In the genomic region with DNA sequence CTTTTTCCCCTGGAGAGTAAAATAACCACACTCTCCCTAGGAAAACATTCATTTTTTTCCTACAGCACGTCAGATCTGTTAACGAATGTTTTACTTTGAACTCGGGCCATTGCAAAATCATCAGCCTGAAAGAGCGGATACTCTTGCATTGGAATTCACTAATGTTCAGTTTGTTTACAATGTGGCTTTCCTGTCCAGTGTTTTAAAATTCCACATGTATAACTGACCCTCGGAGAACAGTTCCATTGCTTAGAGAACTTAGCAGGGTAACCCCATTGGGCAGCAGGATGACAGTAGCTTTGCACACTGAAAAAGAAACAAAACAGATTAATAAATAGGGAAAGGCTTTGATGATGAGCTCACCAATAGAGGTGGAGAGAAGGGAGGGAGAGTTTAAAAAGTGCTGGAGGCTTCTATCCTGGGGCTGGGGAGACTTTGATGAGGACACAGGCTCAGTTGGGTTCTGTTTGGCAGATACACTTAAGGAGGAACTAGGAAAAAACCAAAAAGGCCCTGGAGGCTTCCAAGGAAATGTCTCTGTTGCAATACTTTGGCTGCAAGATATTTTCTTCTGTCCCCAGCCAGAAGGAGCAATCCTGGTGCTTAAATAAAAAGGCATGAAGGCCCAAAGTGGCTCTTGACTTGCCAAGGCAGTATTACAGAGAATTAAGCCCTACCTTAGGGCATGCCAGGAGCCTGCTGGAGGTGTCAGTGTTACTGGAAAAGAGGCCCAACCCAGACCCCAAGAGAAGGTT, we compare ENCODE assay signal across 12 cellular contexts.
DNase-seq lines count a peak whose midpoint lies in the region; ATAC-seq and TF ChIP-seq lines count a peak whose summit lies in the region.
"Had no signal": no experiment of that assay in that cellular context is flagged by ENCODE, and none has a peak within 500 bp of the region (broad histone marks: within the 10 kb centered on the region; RNA-seq: fewer than 3 reads in every experiment).

No MANE protein-coding gene starts in this region.

- H3K9me3 ChIP-seq in BLaER1 treated with 17β-estradiol and CSF1 and Interleukin-3, amounts not matched to agents 10 nM and 100 nM (replicated peaks in 1 of 11) = peaks cover 0 to 16% (median 3%) of the 10 kb centered on the region in 11 experiments; a peak in 8 of 22 replicates
- H3K9me3 ChIP-seq in SK-N-MC (ENCODE audit: low read depth, low read length) = no peaks in the 10 kb centered on the region
- H3K9me3 ChIP-seq in prostate gland = no peaks in the 10 kb centered on the region
- H3K9me3 ChIP-seq in neuronal stem cell (replicated peaks in 1 of 2; ENCODE audit: control insufficient read depth in 2 of 2, insufficient read depth in 1 of 2, low read depth in 1 of 2, low read length in 2 of 2) = no peaks in the 10 kb centered on the region
- H3K9me3 ChIP-seq: Caco-2 had no signal

- ATAC-seq in activated CD8-positive, alpha-beta memory T cell treated with anti-CD3 and anti-CD28 coated beads, Interleukin-2, amount 10 ng/mL, durations not matched to agents 7 days and 5 days = no peak

- DNase-seq in SK-N-MC (ENCODE audit: low read depth, low spot score) (peak; percentile 72), fibroblast of the aortic adventitia (ENCODE audit: low read depth) (peak; percentile 85), prostate gland (ENCODE audit: low spot score) (peak; percentile 4), NCI-H226 (no peak), neuronal stem cell (ENCODE audit: low spot score) (no peak)
- DNase-seq in activated CD4-positive, alpha-beta T cell treated with anti-CD3 and anti-CD28 coated beads for 4 hours = no peak
- no peak for DNase-seq in activated CD8-positive, alpha-beta memory T cell treated with anti-CD3 and anti-CD28 coated beads, Interleukin-2, amount 10 ng/mL, durations not matched to agents 7 days and 5 days
- DNase-seq: Caco-2, hippocampal formation, NCI-H446, spleen had no signal

- no peak overlapping the region for H2AK5ac ChIP-seq in neuronal stem cell (ENCODE audit: low read depth, low read length)

- no peak overlapping the region for H4K8ac ChIP-seq in neuronal stem cell (ENCODE audit: low read depth, low read length)

- no peaks in the 10 kb centered on the region for H3K9me3 Mint-ChIP-seq in activated CD8-positive, alpha-beta memory T cell treated with anti-CD3 and anti-CD28 coated beads, Interleukin-2, amount 10 ng/mL, durations not matched to agents 7 days and 5 days (ENCODE audit: low read depth)

- H3K9ac ChIP-seq in BLaER1 treated with 17β-estradiol and CSF1 and Interleukin-3, amounts not matched to agents 10 nM and 100 nM = no peak overlapping the region
- no peak overlapping the region for H3K9ac ChIP-seq in SK-N-MC (ENCODE audit: insufficient read length)
- H3K9ac ChIP-seq in neuronal stem cell (ENCODE audit: low read depth, low read length, poor library complexity) = no peak overlapping the region

- H3K23ac ChIP-seq in neuronal stem cell (ENCODE audit: low read depth, low read length, poor library complexity) = no peak overlapping the region

- no peak overlapping the region for H2BK120ac ChIP-seq in neuronal stem cell (ENCODE audit: low read depth, low read length)

- H3K36me3 ChIP-seq in BLaER1 treated with 17β-estradiol and CSF1 and Interleukin-3, amounts not matched to agents 10 nM and 100 nM = no peaks in the 10 kb centered on the region
- H3K36me3 ChIP-seq in SK-N-MC (ENCODE audit: insufficient read depth, low read length) = no peaks in the 10 kb centered on the region
- no peaks in the 10 kb centered on the region for H3K36me3 ChIP-seq in prostate gland
- H3K36me3 ChIP-seq in neuronal stem cell (replicated peaks in 1 of 2; ENCODE audit: control insufficient read depth in 2 of 2, insufficient read depth in 2 of 2, low read length in 2 of 2) = no peaks in the 10 kb centered on the region
- H3K36me3 ChIP-seq: spleen had no signal

- H3K4ac ChIP-seq in neuronal stem cell (ENCODE audit: low read length) = no peak overlapping the region

- H2BK12ac ChIP-seq in neuronal stem cell (ENCODE audit: low read length) = no peak overlapping the region

- no peaks in the 10 kb centered on the region for H3K79me1 ChIP-seq in neuronal stem cell (ENCODE audit: low read depth, low read length)

- TF ChIP-seq POLR2A in prostate gland (IDR thresholded peaks at IDR 0.05) = no peak

- no peak overlapping the region for H2AFZ ChIP-seq in neuronal stem cell (ENCODE audit: low read length)

- no peak overlapping the region for H3K4me3 ChIP-seq in BLaER1 treated with 17β-estradiol and CSF1 and Interleukin-3, amounts not matched to agents 10 nM and 100 nM
- H3K4me3 ChIP-seq in SK-N-MC (peak overlapping the region; percentile 42), fibroblast of the aortic adventitia (ENCODE audit: low read depth, low read length) (no peak overlapping the region), prostate gland (no peak overlapping the region), neuronal stem cell (ENCODE audit: low read length in 2 of 2) (no peak overlapping the region)
- H3K4me3 ChIP-seq: spleen had no signal

- H2BK5ac ChIP-seq in neuronal stem cell (ENCODE audit: low read length) = no peak overlapping the region

- intact Hi-C loops in prostate gland (cut with DNase I) = no loop called here

- no peak overlapping the region for H3K27ac Mint-ChIP-seq in activated CD8-positive, alpha-beta memory T cell treated with anti-CD3 and anti-CD28 coated beads, Interleukin-2, amount 10 ng/mL, durations not matched to agents 7 days and 5 days

- H2BK15ac ChIP-seq in neuronal stem cell (ENCODE audit: low read length) = no peak overlapping the region

- no peaks in the 10 kb centered on the region; a peak in 1 of 22 replicates for H4K20me1 ChIP-seq in BLaER1 treated with 17β-estradiol and CSF1 and Interleukin-3, amounts not matched to agents 10 nM and 100 nM

- CTCF ChIA-PET in activated CD8-positive, alpha-beta memory T cell treated with anti-CD3 and anti-CD28 coated beads, Interleukin-2, amount 10 ng/mL, durations not matched to agents 7 days and 5 days (lab: Charles Lee) = no interaction called here

- H3K18ac ChIP-seq in neuronal stem cell (ENCODE audit: low read length) = no peak overlapping the region

- H4K91ac ChIP-seq in neuronal stem cell (ENCODE audit: low read depth, low read length, poor library complexity) = no peak overlapping the region

- H3K27ac ChIP-seq in BLaER1 treated with 17β-estradiol and CSF1 and Interleukin-3, amounts not matched to agents 10 nM and 100 nM = no peak overlapping the region
- H3K27ac ChIP-seq in SK-N-MC (peak overlapping the region; percentile 80), prostate gland (no peak overlapping the region), neuronal stem cell (replicated peaks; ENCODE audit: low read length) (no peak overlapping the region)
- H3K27ac ChIP-seq: spleen had no signal

- H3K4me3 Mint-ChIP-seq in activated CD8-positive, alpha-beta memory T cell treated with anti-CD3 and anti-CD28 coated beads, Interleukin-2, amount 10 ng/mL, durations not matched to agents 7 days and 5 days = no peak overlapping the region

- H3K14ac ChIP-seq in neuronal stem cell (ENCODE audit: low read length) = no peak overlapping the region

- H3K36me3 Mint-ChIP-seq in activated CD8-positive, alpha-beta memory T cell treated with anti-CD3 and anti-CD28 coated beads, Interleukin-2, amount 10 ng/mL, durations not matched to agents 7 days and 5 days = no peaks in the 10 kb centered on the region

- H3K4me2 ChIP-seq in BLaER1 treated with 17β-estradiol and CSF1 and Interleukin-3, amounts not matched to agents 10 nM and 100 nM = peak overlapping the region in 6 of 11 experiments; percentile 5 to 49 (median 20); a peak in 6 of 22 replicates
- no peak overlapping the region for H3K4me2 ChIP-seq in neuronal stem cell (ENCODE audit: insufficient read depth, low read length, poor library complexity, severe bottlenecking)

- TF ChIP-seq CTCF in fibroblast of the aortic adventitia (IDR thresholded peaks at IDR 0.05; ENCODE audit: insufficient read depth, low read length) = no peak
- TF ChIP-seq CTCF in prostate gland (IDR thresholded peaks at IDR 0.05) = no peak

- H3K4me1 ChIP-seq in BLaER1 treated with 17β-estradiol and CSF1 and Interleukin-3, amounts not matched to agents 10 nM and 100 nM = peaks cover 0 to 9% (median 2%) of the 10 kb centered on the region in 10 experiments; a peak in 6 of 20 replicates
- H3K4me1 ChIP-seq in prostate gland (replicated peaks) (no peaks in the 10 kb centered on the region), neuronal stem cell (ENCODE audit: control insufficient read depth in 2 of 2, insufficient read depth in 1 of 2, low read depth in 1 of 2, low read length in 2 of 2) (no peaks in the 10 kb centered on the region)
- H3K4me1 ChIP-seq: Caco-2, spleen had no signal

- no peaks in the 10 kb centered on the region for H3K27me3 Mint-ChIP-seq in activated CD8-positive, alpha-beta memory T cell treated with anti-CD3 and anti-CD28 coated beads, Interleukin-2, amount 10 ng/mL, durations not matched to agents 7 days and 5 days

- WGBS in prostate gland = 7% methylated on average over 5 of the region's 5 CpGs
- WGBS in neuronal stem cell (ENCODE audit: extremely low coverage in 2 of 2, insufficient read length in 2 of 2, insufficient replicate concordance in 1 of 2), 2 donors = no CpG with 5 or more reads among the region's 5 CpGs

- H3K4me1 Mint-ChIP-seq in activated CD8-positive, alpha-beta memory T cell treated with anti-CD3 and anti-CD28 coated beads, Interleukin-2, amount 10 ng/mL, durations not matched to agents 7 days and 5 days = no peaks in the 10 kb centered on the region

- no peaks in the 10 kb centered on the region for H3K27me3 ChIP-seq in BLaER1 treated with 17β-estradiol and CSF1 and Interleukin-3, amounts not matched to agents 10 nM and 100 nM
- H3K27me3 ChIP-seq in prostate gland (replicated peaks; ENCODE audit: insufficient read depth) (no peaks in the 10 kb centered on the region), neuronal stem cell (ENCODE audit: control insufficient read depth in 3 of 3, insufficient read depth in 3 of 3, low read depth in 1 of 3, low read length in 3 of 3) (no peaks in the 10 kb centered on the region)
- H3K27me3 ChIP-seq: spleen had no signal

Comparison
In these comparisons a context has a peak if more than half of its experiments do, and no peak if none do; other contexts are left out.
1. DNase-seq: peak in SK-N-MC (single experiment), fibroblast of the aortic adventitia (single experiment) and prostate gland (single experiment); none in activated CD4-positive, alpha-beta T cell treated with anti-CD3 and anti-CD28 coated beads for 4 hours (0 of 2), activated CD8-positive, alpha-beta memory T cell treated with anti-CD3 and anti-CD28 coated beads, Interleukin-2, amount 10 ng/mL, durations not matched to agents 7 days and 5 days (single experiment), NCI-H226 (single experiment) and neuronal stem cell (single experiment).